9 cellular contexts compared by ENCODE assay signal in the genomic region with DNA sequence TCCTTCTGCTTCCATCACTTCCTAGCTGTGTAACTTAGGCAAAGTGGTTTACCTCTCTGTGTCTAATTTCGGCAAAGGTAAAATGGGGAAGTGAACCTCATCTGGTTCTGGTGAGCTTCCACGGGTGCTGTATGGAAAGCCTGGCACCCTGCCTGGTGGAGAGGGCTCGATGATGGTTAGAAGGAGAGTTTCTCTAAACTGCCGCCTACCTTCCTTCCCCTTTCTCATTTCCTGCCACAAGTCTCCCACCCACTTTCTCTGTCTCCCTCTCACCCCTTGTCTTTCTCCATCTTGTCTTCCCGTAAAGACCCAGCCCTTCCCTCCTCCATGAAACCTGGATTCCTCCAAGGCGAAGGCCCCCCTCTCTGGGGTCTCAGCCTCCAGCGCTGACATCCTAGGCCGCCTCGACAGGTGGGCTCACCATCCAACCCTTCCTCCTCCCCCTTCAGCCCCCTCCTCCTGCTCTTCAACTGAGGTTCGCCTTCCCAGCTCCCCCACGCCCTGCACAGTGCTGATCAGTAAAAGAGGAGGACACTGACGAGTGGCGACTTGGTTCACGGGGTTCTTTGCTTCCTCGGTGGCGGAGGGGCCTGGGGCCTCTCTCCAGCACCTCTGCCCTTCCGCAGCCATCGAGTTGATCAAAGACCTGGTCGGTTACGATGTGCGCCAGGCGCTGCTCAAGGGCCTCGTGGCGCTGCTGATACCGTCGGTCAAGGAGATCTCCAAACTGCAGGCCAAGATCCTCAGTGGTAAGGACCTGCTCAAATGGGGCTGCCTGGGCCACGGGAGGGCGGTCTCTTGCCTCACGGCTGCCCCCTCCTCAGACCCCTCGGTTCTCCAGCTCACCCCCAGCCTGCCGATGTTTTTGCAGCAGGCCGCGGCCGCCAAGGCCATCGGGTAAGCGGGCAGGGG. TPM values are rescaled to one million over a fixed set of nuclear protein-coding genes. Genes with fewer than 3 reads are reported as not detected.
DNase-seq lines count a peak whose midpoint lies in the region; ATAC-seq and FAIRE-seq lines count a peak whose summit lies in the region.
"Had no signal": no experiment of that assay in that cellular context is flagged by ENCODE, and none has a peak within 500 bp of the region (broad histone marks: within the 10 kb centered on the region; RNA-seq: fewer than 3 reads in every experiment).

No MANE protein-coding gene starts in this region.

- no peaks in the 10 kb centered on the region for H3K27me3 Mint-ChIP-seq in activated naive CD4-positive, alpha-beta T cell treated with anti-CD3 and anti-CD28 coated beads for 36 hours (ENCODE audit: low read depth)

- CTCF ChIA-PET in activated naive CD4-positive, alpha-beta T cell treated with anti-CD3 and anti-CD28 coated beads for 36 hours (lab: Charles Lee): interaction anchor here (0.6 to 2.1 kb wide), 5 partner anchors 8 to 295 kb away, joined by 3 to 5 read pairs (median 4); no protein-coding TSS in a partner anchor

- H3K4me1 Mint-ChIP-seq in activated naive CD4-positive, alpha-beta T cell treated with anti-CD3 and anti-CD28 coated beads for 36 hours (ENCODE audit: low read depth): peaks cover 77% of the 10 kb centered on the region

- FAIRE-seq in RCC 7860 (lab: Jason Lieb, UNC): no peak
- FAIRE-seq: keratinocyte had no signal

- peaks cover 11% of the 10 kb centered on the region for H3K36me3 Mint-ChIP-seq in activated naive CD4-positive, alpha-beta T cell treated with anti-CD3 and anti-CD28 coated beads for 36 hours (ENCODE audit: low read depth)

- peak overlapping the region; percentile 98 for H3K27ac Mint-ChIP-seq in activated naive CD4-positive, alpha-beta T cell treated with anti-CD3 and anti-CD28 coated beads for 36 hours

- ATAC-seq in GM19328 (IDR thresholded peaks at IDR 0.05; ENCODE audit: unreplicated experiment): no peak

- DNase-seq in GM19238 (ENCODE audit: insufficient read length, low spot score): peak; percentile 76
- DNase-seq in RPMI8226: peak; percentile 94
- peak; percentile 77 for DNase-seq in activated naive CD4-positive, alpha-beta T cell treated with anti-CD3 and anti-CD28 coated beads for 36 hours
- peak; percentile 61 for DNase-seq in stimulated activated CD4-positive, alpha-beta T cell treated with anti-CD3 and anti-CD28 coated beads, Interleukin-4, amount 100 ng/mL, for 24 hours
- no peak for DNase-seq in RCC 7860 (ENCODE audit: low spot score)
- DNase-seq in NCI-H1092 treated with DMSO at 0.1 percent for 48 hours (lab: John Stamatoyannopoulos, UW): no peak
- no peak for DNase-seq in NCI-H748 treated with DMSO at 0.1 percent for 48 hours (lab: John Stamatoyannopoulos, UW)

- H3K4me3 Mint-ChIP-seq in activated naive CD4-positive, alpha-beta T cell treated with anti-CD3 and anti-CD28 coated beads for 36 hours: peak overlapping the region; percentile 80

- H3K9me3 Mint-ChIP-seq in activated naive CD4-positive, alpha-beta T cell treated with anti-CD3 and anti-CD28 coated beads for 36 hours: no peaks in the 10 kb centered on the region

- intact Hi-C loops in activated naive CD4-positive, alpha-beta T cell treated with anti-CD3 and anti-CD28 coated beads for 36 hours (cut with micrococcal nuclease): loop anchor here (2.0 to 5.0 kb wide), 2 partner anchors 859 to 963 kb away; a partner anchor contains a TSS

RNA-seq across cellular contexts. Expression of a gene that starts 7.2 kb away (rescaled TPM):
- total RNA-seq in activated naive CD4-positive, alpha-beta T cell treated with anti-CD3 and anti-CD28 coated beads for 36 hours: not detected

RNA-seq across cellular contexts. Expression of a gene that starts 15.9 kb away (rescaled TPM):
- 100 to 1,000 TPM; 147 to 154 TPM for total RNA-seq in activated naive CD4-positive, alpha-beta T cell treated with anti-CD3 and anti-CD28 coated beads for 36 hours

RNA-seq across cellular contexts. Expression of a gene that starts 49.2 kb away (rescaled TPM):
- 100 to 1,000 TPM; 143 to 155 TPM for total RNA-seq in activated naive CD4-positive, alpha-beta T cell treated with anti-CD3 and anti-CD28 coated beads for 36 hours

RNA-seq across cellular contexts. Expression of a gene that starts 49.5 kb away (rescaled TPM):
- total RNA-seq in activated naive CD4-positive, alpha-beta T cell treated with anti-CD3 and anti-CD28 coated beads for 36 hours: 1 to 10 TPM; 4.5 to 4.9 TPM

RNA-seq across cellular contexts. Expression of a gene that starts 51.6 kb away (rescaled TPM):
- 1,000 to 10,000 TPM; 3,619 to 3,772 TPM for total RNA-seq in activated naive CD4-positive, alpha-beta T cell treated with anti-CD3 and anti-CD28 coated beads for 36 hours

Comparison
In these comparisons a context has a peak if more than half of its experiments do, and no peak if none do; other contexts are left out.
1. DNase-seq: peak in GM19238 (single experiment), RPMI8226 (single experiment), activated naive CD4-positive, alpha-beta T cell treated with anti-CD3 and anti-CD28 coated beads for 36 hours (single experiment) and stimulated activated CD4-positive, alpha-beta T cell treated with anti-CD3 and anti-CD28 coated beads, Interleukin-4, amount 100 ng/mL, for 24 hours (single experiment); none in RCC 7860 (single experiment), NCI-H1092 treated with DMSO at 0.1 percent for 48 hours (single experiment) and NCI-H748 treated with DMSO at 0.1 percent for 48 hours (single experiment).